11 cellular contexts compared by ENCODE assay signal in genomic region chr3:172151610-172152293, GRCh38.
DNase-seq lines count a peak whose midpoint lies in the region; ATAC-seq and TF ChIP-seq lines count a peak whose summit lies in the region.
"Had no signal": no experiment of that assay in that cellular context is flagged by ENCODE, and none has a peak within 500 bp of the region (broad histone marks: within the 10 kb centered on the region; RNA-seq: fewer than 3 reads in every experiment).

No MANE protein-coding gene starts in this region.

- peaks cover 91% of the 10 kb centered on the region for H3K4me1 ChIP-seq in Panc1 (ENCODE audit: control insufficient read depth, insufficient read depth, low read length)
- peaks cover 41% of the 10 kb centered on the region for H3K4me1 ChIP-seq in upper lobe of right lung

- peaks cover 77% of the 10 kb centered on the region for H3K4me1 Mint-ChIP-seq in nephron

- CTCF ChIA-PET in Panc1 (lab: Charles Lee) = no interaction called here

- H3K27me3 ChIP-seq in Panc1 (ENCODE audit: control insufficient read depth, insufficient read depth, low read length) (no peaks in the 10 kb centered on the region), upper lobe of right lung (no peaks in the 10 kb centered on the region), dorsolateral prefrontal cortex (no peaks in the 10 kb centered on the region)

- intact Hi-C loops in Panc1 (cut with micrococcal nuclease; ENCODE audit: unreplicated experiment) (no loop called here), upper lobe of right lung (cut with DNase I) (no loop called here), dorsolateral prefrontal cortex (cut with DNase I) (no loop called here)

- TF ChIP-seq CTCF in Panc1 (IDR thresholded peaks at IDR 0.05) (no peak), coronary artery (IDR thresholded peaks at IDR 0.05) (no peak), nephron (IDR thresholded peaks at IDR 0.05; ENCODE audit: unreplicated experiment in 3 of 3) (no peak), upper lobe of right lung (IDR thresholded peaks at IDR 0.05) (no peak), dorsolateral prefrontal cortex (IDR thresholded peaks at IDR 0.05 in 54 of 56, conservative IDR thresholded peaks at IDR 0.05 in 2 of 56; ENCODE audit: low read depth in 1 of 56, partially characterized antibody in 56 of 56) (no peak)

- POLR2A ChIA-PET in Panc1 (lab: Charles Lee) = no interaction called here

- H3K27ac Mint-ChIP-seq in nephron = peak overlapping the region; percentile 95 to 97 (median 95)
- H3K27ac Mint-ChIP-seq: stimulated activated naive CD8-positive, alpha-beta T cell treated with anti-CD3 and anti-CD28 coated beads, Interleukin-15, Interleukin-2, amounts not matched to agents 100 ng/mL and 50 ng/mL, for 24 hours had no signal

- peak overlapping the region; percentile 92 for H3K27ac ChIP-seq in Panc1 (ENCODE audit: low read length)
- peak overlapping the region; percentile 48 to 91 for H3K27ac ChIP-seq in coronary artery
- H3K27ac ChIP-seq in upper lobe of right lung = peak overlapping the region; percentile 80
- no peak overlapping the region for H3K27ac ChIP-seq in dorsolateral prefrontal cortex

- DNase-seq in Panc1 (ENCODE audit: low read depth, low spot score) (no peak), coronary artery (ENCODE audit: low spot score) (no peak), upper lobe of right lung (no peak), dorsolateral prefrontal cortex (no peak), NOMO-1 treated with dmso at 0.1 percent for 144 hours (lab: John Stamatoyannopoulos, UW; ENCODE audit: unreplicated experiment) (no peak)
- DNase-seq: activated T-cell treated with anti-CD3 and anti-CD28 coated beads, Interleukin-2, amount 50 U/mL, for 1 hour; retina; SW 1271 had no signal

- BruUV-seq in Panc1 (replicated peaks; lab: Mats Ljungman, UMichigan) = no TSS peak

- in situ Hi-C loops in Panc1 (cut with HindIII; ENCODE audit: low pct_unique_long_range_greater_than_20kb, low sequenced_read_pairs) = no loop called here

- H3K9me3 ChIP-seq in Panc1 (ENCODE audit: control insufficient read depth, insufficient read depth, low read depth, low read length) (no peaks in the 10 kb centered on the region), upper lobe of right lung (no peaks in the 10 kb centered on the region)

- H3K36me3 ChIP-seq in Panc1 (ENCODE audit: control insufficient read depth, insufficient read depth, low read length) (0 out of 2 replicates have a peak, but pooled peaks cover 2% of the 10 kb centered on the region), upper lobe of right lung (no peaks in the 10 kb centered on the region)

- no peaks in the 10 kb centered on the region for H3K36me3 Mint-ChIP-seq in nephron (ENCODE audit: low read depth)

- no peak overlapping the region for H3K4me3 Mint-ChIP-seq in nephron
- H3K4me3 Mint-ChIP-seq: stimulated activated naive CD8-positive, alpha-beta T cell treated with anti-CD3 and anti-CD28 coated beads, Interleukin-15, Interleukin-2, amounts not matched to agents 100 ng/mL and 50 ng/mL, for 24 hours had no signal

- no peak overlapping the region for H3K4me3 ChIP-seq in Panc1 (ENCODE audit: low read depth in 2 of 2, low read length in 2 of 2)
- no peak overlapping the region for H3K4me3 ChIP-seq in coronary artery
- H3K4me3 ChIP-seq in upper lobe of right lung = no peak overlapping the region
- H3K4me3 ChIP-seq in dorsolateral prefrontal cortex = no peak overlapping the region

- H3K9me3 Mint-ChIP-seq in nephron = no peaks in the 10 kb centered on the region
- H3K9me3 Mint-ChIP-seq: stimulated activated naive CD8-positive, alpha-beta T cell treated with anti-CD3 and anti-CD28 coated beads, Interleukin-15, Interleukin-2, amounts not matched to agents 100 ng/mL and 50 ng/mL, for 24 hours had no signal

- ATAC-seq in Panc1 (peak; percentile 2; the same call in 1 of the 2 replicates), upper lobe of right lung (no peak), HG03354 (IDR thresholded peaks at IDR 0.05; ENCODE audit: poor library complexity, severe bottlenecking, unreplicated experiment) (no peak)

- H3K27me3 Mint-ChIP-seq in nephron (ENCODE audit: low read depth) = no peaks in the 10 kb centered on the region
- H3K27me3 Mint-ChIP-seq: stimulated activated naive CD8-positive, alpha-beta T cell treated with anti-CD3 and anti-CD28 coated beads, Interleukin-15, Interleukin-2, amounts not matched to agents 100 ng/mL and 50 ng/mL, for 24 hours had no signal

Comparison
In these comparisons a context has a peak if more than half of its experiments do, and no peak if none do; other contexts are left out.
1. H3K27ac ChIP-seq: peak in Panc1 (single experiment), coronary artery (2 of 2) and upper lobe of right lung (single experiment); none in dorsolateral prefrontal cortex (0 of 59).